14 cellular contexts compared by ENCODE assay signal in the genomic region with DNA sequence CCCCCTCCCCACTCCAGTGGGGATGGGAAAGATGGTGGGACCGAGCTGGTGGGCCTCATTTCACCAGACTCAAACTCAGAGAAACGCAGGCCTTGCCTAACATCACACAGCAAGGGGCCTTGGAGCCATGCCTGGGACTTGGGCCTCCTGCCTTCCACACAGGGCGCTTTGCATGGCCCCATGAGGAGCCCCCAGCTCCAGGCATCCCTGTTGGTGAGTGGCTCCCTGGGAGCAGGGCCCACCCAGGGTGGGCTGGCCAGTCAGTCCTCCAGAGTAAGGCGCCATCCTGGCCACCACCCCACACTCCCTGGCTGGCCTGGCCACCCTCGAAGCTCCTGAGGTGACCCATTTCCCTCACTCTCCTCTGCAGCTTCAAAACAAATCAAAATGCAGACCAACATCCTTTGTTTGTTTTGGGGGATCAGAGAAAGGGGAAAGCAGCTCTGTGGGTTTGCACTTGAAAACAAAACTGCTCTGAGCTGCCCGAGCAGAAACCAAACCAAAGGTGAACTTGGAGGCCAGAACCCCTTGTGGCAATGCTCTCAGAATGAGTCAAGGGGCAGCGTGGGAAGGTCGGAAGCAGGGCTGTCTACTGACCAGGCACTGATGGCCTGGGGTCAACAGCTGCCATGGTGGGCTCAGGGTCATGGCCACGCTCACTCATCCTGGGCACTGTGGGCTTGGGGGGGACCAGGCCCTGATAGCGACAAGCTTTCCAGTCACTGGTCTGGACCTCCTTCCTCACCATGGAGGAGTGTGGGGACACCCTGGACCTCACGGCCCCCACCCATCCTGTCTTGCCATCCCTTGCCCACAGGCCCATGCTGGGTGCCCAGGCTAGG. TPM values are rescaled to one million over a fixed set of nuclear protein-coding genes. Genes with fewer than 3 reads are reported as not detected.
DNase-seq lines count a peak whose midpoint lies in the region; ATAC-seq and TF ChIP-seq lines count a peak whose summit lies in the region.
"Had no signal": no experiment of that assay in that cellular context is flagged by ENCODE, and none has a peak within 500 bp of the region (broad histone marks: within the 10 kb centered on the region; RNA-seq: fewer than 3 reads in every experiment).

No MANE protein-coding gene starts in this region.

- CTCF ChIA-PET in activated CD4-positive, alpha-beta T cell treated with anti-CD3 and anti-CD28 coated beads for 36 hours (lab: Charles Lee): interaction anchor here (0.6 to 19.7 kb wide), 13 partner anchors 8 to 128 kb away, joined by 3 to 554 read pairs (median 29); partner anchors contain the start of genes TCF7 and VDAC1

- peak overlapping the region; percentile 91 for H3K27ac ChIP-seq in KOPT-K1 (ENCODE audit: low read depth, low read length, poor library complexity, severe bottlenecking)
- H3K27ac ChIP-seq: 22Rv1 had no signal

- TF ChIP-seq CTCF in omental fat pad (IDR thresholded peaks at IDR 0.05): no peak

- H3K9me3 ChIP-seq in KOPT-K1 (ENCODE audit: insufficient read depth, low read length, poor library complexity, severe bottlenecking): no peaks in the 10 kb centered on the region

- H3K4me1 Mint-ChIP-seq in activated CD4-positive, alpha-beta T cell treated with anti-CD3 and anti-CD28 coated beads for 36 hours: peaks cover 49% of the 10 kb centered on the region
- peaks cover 8% of the 10 kb centered on the region for H3K4me1 Mint-ChIP-seq in stimulated activated effector memory CD8-positive, alpha-beta T cell treated with anti-CD3 and anti-CD28 coated beads, Interleukin-12 subunit alpha, Interleukin-12 subunit beta, amount 100 ng/mL, for 72 hours

- H3K36me3 ChIP-seq in KOPT-K1 (ENCODE audit: insufficient read depth, low read length): no peaks in the 10 kb centered on the region

- H3K27ac Mint-ChIP-seq in activated CD4-positive, alpha-beta T cell treated with anti-CD3 and anti-CD28 coated beads for 36 hours: peak overlapping the region; percentile 31
- no peak overlapping the region for H3K27ac Mint-ChIP-seq in stimulated activated effector memory CD8-positive, alpha-beta T cell treated with anti-CD3 and anti-CD28 coated beads, Interleukin-12 subunit alpha, Interleukin-12 subunit beta, amount 100 ng/mL, for 72 hours
- H3K27ac Mint-ChIP-seq: activated CD4-positive, alpha-beta memory T cell treated with anti-CD3 and anti-CD28 coated beads for 36 hours had no signal

- no peak for ATAC-seq in activated CD4-positive, alpha-beta T cell treated with anti-CD3 and anti-CD28 coated beads for 36 hours
- ATAC-seq in GM21786 (IDR thresholded peaks at IDR 0.05; ENCODE audit: unreplicated experiment) (peak; percentile 83), omental fat pad (ENCODE audit: low FRiP score) (no peak)
- ATAC-seq in stimulated activated effector memory CD8-positive, alpha-beta T cell treated with anti-CD3 and anti-CD28 coated beads, Interleukin-12 subunit alpha, Interleukin-12 subunit beta, amount 100 ng/mL, for 72 hours: peak; percentile 25
- ATAC-seq: HCT116 had no signal

- H3K9me3 Mint-ChIP-seq in activated CD4-positive, alpha-beta T cell treated with anti-CD3 and anti-CD28 coated beads for 36 hours (ENCODE audit: low read depth): no peaks in the 10 kb centered on the region
- no peaks in the 10 kb centered on the region for H3K9me3 Mint-ChIP-seq in stimulated activated effector memory CD8-positive, alpha-beta T cell treated with anti-CD3 and anti-CD28 coated beads, Interleukin-12 subunit alpha, Interleukin-12 subunit beta, amount 100 ng/mL, for 72 hours
- H3K9me3 Mint-ChIP-seq: activated CD4-positive, alpha-beta memory T cell treated with anti-CD3 and anti-CD28 coated beads for 36 hours had no signal

- no peak for DNase-seq in activated CD4-positive, alpha-beta T cell treated with anti-CD3 and anti-CD28 coated beads for 36 hours
- DNase-seq in activated CD4-positive, alpha-beta T cell treated with anti-CD3 and anti-CD28 coated beads for 48 hours: no peak
- DNase-seq in stimulated activated effector memory CD8-positive, alpha-beta T cell treated with anti-CD3 and anti-CD28 coated beads, Interleukin-12 subunit alpha, Interleukin-12 subunit beta, amount 100 ng/mL, for 72 hours (ENCODE audit: low spot score in 2 of 2): no peak
- no peak for DNase-seq in omental fat pad (ENCODE audit: low spot score)
- DNase-seq in activated effector memory CD4-positive, alpha-beta T cell treated with Interleukin-2 at 50 U/mL for 16 hours: no peak
- no peak for DNase-seq in AG08396 (ENCODE audit: low spot score)
- DNase-seq: activated CD4-positive, alpha-beta memory T cell treated with anti-CD3 and anti-CD28 coated beads for 36 hours; cortex of kidney; NCI-H1436 treated with DMSO at 0.1 percent for 48 hours; NCI-H82 had no signal

- no peaks in the 10 kb centered on the region for H3K36me3 Mint-ChIP-seq in activated CD4-positive, alpha-beta T cell treated with anti-CD3 and anti-CD28 coated beads for 36 hours (ENCODE audit: low read depth)
- H3K36me3 Mint-ChIP-seq in stimulated activated effector memory CD8-positive, alpha-beta T cell treated with anti-CD3 and anti-CD28 coated beads, Interleukin-12 subunit alpha, Interleukin-12 subunit beta, amount 100 ng/mL, for 72 hours: no peaks in the 10 kb centered on the region
- H3K36me3 Mint-ChIP-seq: activated CD4-positive, alpha-beta memory T cell treated with anti-CD3 and anti-CD28 coated beads for 36 hours had no signal

- intact Hi-C loops in activated CD4-positive, alpha-beta T cell treated with anti-CD3 and anti-CD28 coated beads for 36 hours (cut with DNase I, micrococcal nuclease): no loop called here

- H3K4me3 Mint-ChIP-seq in activated CD4-positive, alpha-beta T cell treated with anti-CD3 and anti-CD28 coated beads for 36 hours: no peak overlapping the region
- no peak overlapping the region for H3K4me3 Mint-ChIP-seq in stimulated activated effector memory CD8-positive, alpha-beta T cell treated with anti-CD3 and anti-CD28 coated beads, Interleukin-12 subunit alpha, Interleukin-12 subunit beta, amount 100 ng/mL, for 72 hours
- H3K4me3 Mint-ChIP-seq: activated CD4-positive, alpha-beta memory T cell treated with anti-CD3 and anti-CD28 coated beads for 36 hours had no signal

- POLR2A ChIA-PET in activated CD4-positive, alpha-beta T cell treated with anti-CD3 and anti-CD28 coated beads for 36 hours (lab: Charles Lee): interaction anchor here (1.0 kb wide), 1 partner anchor 185 kb away, joined by 4 read pairs; no protein-coding TSS in a partner anchor

- no peaks in the 10 kb centered on the region for H3K27me3 Mint-ChIP-seq in activated CD4-positive, alpha-beta T cell treated with anti-CD3 and anti-CD28 coated beads for 36 hours
- H3K27me3 Mint-ChIP-seq: activated CD4-positive, alpha-beta memory T cell treated with anti-CD3 and anti-CD28 coated beads for 36 hours had no signal

RNA-seq across cellular contexts. Expression of gene VDAC1, which starts 37.0 kb away (rescaled TPM):
- total RNA-seq in activated CD4-positive, alpha-beta T cell treated with anti-CD3 and anti-CD28 coated beads for 36 hours: 100 to 1,000 TPM; 482 to 486 TPM
- total RNA-seq in omental fat pad: 100 to 1,000 TPM in 3 of 4 donors, 10 to 100 TPM in 1; 83.4 to 182 (median 150) TPM

Comparison
In these comparisons a context has a peak if more than half of its experiments do, and no peak if none do; other contexts are left out.
1. ATAC-seq: peak in GM21786 (single experiment) and stimulated activated effector memory CD8-positive, alpha-beta T cell treated with anti-CD3 and anti-CD28 coated beads, Interleukin-12 subunit alpha, Interleukin-12 subunit beta, amount 100 ng/mL, for 72 hours (single experiment); none in activated CD4-positive, alpha-beta T cell treated with anti-CD3 and anti-CD28 coated beads for 36 hours (single experiment) and omental fat pad (single experiment).